8 cellular contexts compared by ENCODE assay signal in genomic region chr15:38389924-38390542, GRCh38.
DNase-seq lines count a peak whose midpoint lies in the region; ATAC-seq and TF ChIP-seq lines count a peak whose summit lies in the region.

No MANE protein-coding gene starts in this region.

- no peaks in the 10 kb centered on the region for H3K27me3 ChIP-seq in suprapubic skin

- H3K27me3 Mint-ChIP-seq in nephron (ENCODE audit: low read depth), result no peaks in the 10 kb centered on the region

- WGBS in suprapubic skin, result 61% methylated on average over 3 of the region's 3 CpGs

- TF ChIP-seq EP300 in suprapubic skin (IDR thresholded peaks at IDR 0.05), result no peak

- DNase-seq in SIG-M5 treated with dmso at 0.1 percent for 504 hours (lab: John Stamatoyannopoulos, UW; ENCODE audit: unreplicated experiment) (peak; percentile 49), SIG-M5 (lab: John Stamatoyannopoulos, UW) (no peak), NCI-H748 treated with DMSO at 0.1 percent for 48 hours (lab: John Stamatoyannopoulos, UW) (peak; percentile 0), epithelial cell of prostate (ENCODE audit: low read depth, low spot score) (peak; percentile 18), suprapubic skin (ENCODE audit: low spot score in 2 of 2) (peak in 1 of 2 donors; percentile 71)
- DNase-seq in activated CD8-positive, alpha-beta memory T cell treated with anti-CD3 and anti-CD28 coated beads, Interleukin-2, amount 50 U/mL, for 1 hour (ENCODE audit: extremely low read depth), result peak; percentile 3

- H3K4me1 ChIP-seq in suprapubic skin, result no peaks in the 10 kb centered on the region

- no peaks in the 10 kb centered on the region for H3K36me3 ChIP-seq in suprapubic skin

- ATAC-seq in HG02763 (IDR thresholded peaks at IDR 0.05; ENCODE audit: unreplicated experiment), result peak; percentile 76

- peak; percentile 68 to 73 (median 69) for TF ChIP-seq CTCF in nephron (IDR thresholded peaks at IDR 0.05; ENCODE audit: unreplicated experiment in 3 of 3)
- peak; percentile 31 to 75 for TF ChIP-seq CTCF in suprapubic skin (IDR thresholded peaks at IDR 0.05)

- TF ChIP-seq POLR2A in suprapubic skin (IDR thresholded peaks at IDR 0.05), result no peak

- no peaks in the 10 kb centered on the region for H3K9me3 ChIP-seq in suprapubic skin

- no peak overlapping the region for H3K27ac ChIP-seq in epithelial cell of prostate
- no peak overlapping the region for H3K27ac ChIP-seq in suprapubic skin

- peaks cover 4% of the 10 kb centered on the region for H3K9me3 Mint-ChIP-seq in nephron

- no peaks in the 10 kb centered on the region for H3K4me1 Mint-ChIP-seq in nephron

- no peak overlapping the region for H3K4me3 ChIP-seq in suprapubic skin

- H3K4me3 Mint-ChIP-seq in nephron, result no peak overlapping the region

- H3K27ac Mint-ChIP-seq in nephron, result no peak overlapping the region

- H3K36me3 Mint-ChIP-seq in nephron (ENCODE audit: low read depth), result no peaks in the 10 kb centered on the region
